In genomic region chr10:74599676-74600075, GRCh38 we compare ENCODE assay signal across 15 cellular contexts.
A peak's percentile ranks its signal among the peaks of the same experiment; 100 is the strongest.
DNase-seq lines count a peak whose midpoint lies in the region; FAIRE-seq and TF ChIP-seq lines count a peak whose summit lies in the region.
"Had no signal": no experiment of that assay in that cellular context is flagged by ENCODE, and none has a peak within 500 bp of the region (broad histone marks: within the 10 kb centered on the region; RNA-seq: fewer than 3 reads in every experiment).

No MANE protein-coding gene starts in this region.

- H3K36me3 ChIP-seq in Karpas-422 (ENCODE audit: insufficient read depth, low read length) = no peaks in the 10 kb centered on the region; the same call in 1 of the 2 replicates
- H3K36me3 ChIP-seq in spleen = peaks cover 0 to 34% (median 3%) of the 10 kb centered on the region in 6 donors
- H3K36me3 ChIP-seq: Peyer's patch had no signal

- FAIRE-seq in G401.6 (lab: Jason Lieb, UNC) (peak; percentile 81), frontal cortex (lab: Jason Lieb, UNC) (peak; percentile 51)

- no peak for DNase-seq in Karpas-422
- DNase-seq in frontal cortex (ENCODE audit: low spot score in 2 of 2) = no peak
- no peak for DNase-seq in spleen
- DNase-seq in NAMALWA (ENCODE audit: low spot score) = no peak
- DNase-seq in RWPE1 (ENCODE audit: low spot score) = no peak
- DNase-seq in NCI-H2171 treated with DMSO at 0.1 percent for 48 hours (lab: John Stamatoyannopoulos, UW) = no peak
- DNase-seq: H7, Kasumi-1, NCI-H1417, NCI-H2029, NCI-H510A, Peyer's patch, SJCRH30 had no signal

- no peak overlapping the region for H3K4me2 ChIP-seq in Karpas-422 (ENCODE audit: low read depth, low read length, poor library complexity, severe bottlenecking)

- H3K79me2 ChIP-seq in Karpas-422 (ENCODE audit: low read length) = peaks cover 3% of the 10 kb centered on the region; the same call in 1 of the 2 replicates

- no peak for TF ChIP-seq POLR2A in spleen (IDR thresholded peaks at IDR 0.05)

- POLR2A ChIA-PET in RWPE1 (lab: Yijun Ruan, JAX; ENCODE audit: low non-redundant PET) = no interaction called here

- CTCF ChIA-PET in RWPE1 (lab: Yijun Ruan, JAX) = no interaction called here

- H3K9me2 ChIP-seq in Karpas-422 (replicated peaks; ENCODE audit: insufficient read depth, low read length) = no peaks in the 10 kb centered on the region

- peak overlapping the region; percentile 36; the same call in 1 of the 2 replicates for H3K27ac ChIP-seq in Karpas-422 (ENCODE audit: low read length)
- H3K27ac ChIP-seq in spleen = peak overlapping the region in 7 of 8 donors; percentile 8 to 71 (median 58)
- H3K27ac ChIP-seq in RWPE1 = no peak overlapping the region
- H3K27ac ChIP-seq: SJCRH30 had no signal

- H3K4me3 ChIP-seq in Karpas-422 (ENCODE audit: low read length) (no peak overlapping the region), spleen (no peak overlapping the region)
- H3K4me3 ChIP-seq: BLaER1 treated with 17β-estradiol and CSF1 and Interleukin-3, amounts not matched to agents 10 nM and 100 nM; Peyer's patch; SJCRH30 had no signal

- H3K9ac ChIP-seq in Karpas-422 (ENCODE audit: low read length) = no peak overlapping the region

- H3K9me3 ChIP-seq in Karpas-422 (ENCODE audit: low read length) = no peaks in the 10 kb centered on the region
- peaks cover 0 to 10% (median 0%) of the 10 kb centered on the region in 8 donors for H3K9me3 ChIP-seq in spleen
- H3K9me3 ChIP-seq: Peyer's patch, SJCRH30 had no signal

- H2AFZ ChIP-seq in Karpas-422 (ENCODE audit: low read length) = no peak overlapping the region

- H3K27me3 ChIP-seq in Karpas-422 (ENCODE audit: low read length) (no peaks in the 10 kb centered on the region), spleen (replicated peaks in 1 of 7) (no peaks in the 10 kb centered on the region)
- H3K27me3 ChIP-seq: BLaER1 treated with 17β-estradiol and CSF1 and Interleukin-3, amounts not matched to agents 10 nM and 100 nM; Peyer's patch; SJCRH30 had no signal

- TF ChIP-seq CTCF in spleen (IDR thresholded peaks at IDR 0.05 in 8 of 11, conservative IDR thresholded peaks at IDR 0.05 in 3 of 11) (no peak), RWPE1 (conservative IDR thresholded peaks at IDR 0.05; ENCODE audit: low read depth) (no peak)

- H3K4me1 ChIP-seq in Karpas-422 (ENCODE audit: low read length) (peaks cover 21% of the 10 kb centered on the region), spleen (peaks cover 0 to 9% (median 1%) of the 10 kb centered on the region in 6 donors)
- H3K4me1 ChIP-seq: Peyer's patch, SJCRH30 had no signal

- no peaks in the 10 kb centered on the region for H4K20me1 ChIP-seq in Karpas-422 (ENCODE audit: insufficient read depth, low read depth, low read length)
- H4K20me1 ChIP-seq: BLaER1 treated with 17β-estradiol and CSF1 and Interleukin-3, amounts not matched to agents 10 nM and 100 nM had no signal

- intact Hi-C loops in spleen (cut with DNase I; ENCODE audit: low total_unique reads) = no loop called here
